Comparison of ENCODE assay signal across 8 cellular contexts in the genomic region with DNA sequence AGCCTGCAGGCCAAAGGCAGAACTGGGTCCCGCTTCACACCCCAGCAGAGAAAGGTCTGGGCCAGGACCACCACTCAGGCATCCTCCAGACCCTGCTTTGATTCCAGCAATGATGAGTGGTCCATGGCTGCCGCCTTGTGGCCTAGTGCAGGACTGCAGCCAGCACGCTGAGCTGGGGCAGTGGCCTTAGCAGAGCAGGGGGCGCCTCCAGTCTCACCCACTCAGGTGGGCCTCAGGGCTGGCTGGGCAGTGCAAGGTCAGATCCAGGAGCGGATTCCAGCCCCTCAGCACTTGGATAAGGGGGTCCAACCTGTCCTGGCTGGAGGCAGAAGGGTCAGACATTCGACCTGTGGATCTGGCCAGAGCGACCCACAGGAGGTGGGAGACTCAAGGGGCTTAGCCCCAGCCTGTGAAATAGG. TPM values are rescaled to one million over a fixed set of nuclear protein-coding genes. Genes with fewer than 3 reads are reported as not detected.
A peak's percentile ranks its signal among the peaks of the same experiment; 100 is the strongest.
DNase-seq lines count a peak whose midpoint lies in the region; ATAC-seq, FAIRE-seq and TF ChIP-seq lines count a peak whose summit lies in the region.

No MANE protein-coding gene starts in this region.

- no peak overlapping the region for H2AFZ ChIP-seq in HepG2 (ENCODE audit: low read length)

- H3K27ac ChIP-seq in caudate nucleus (ENCODE audit: low read depth, low read length) (no peak overlapping the region), HepG2 (ENCODE audit: extremely low read length, insufficient read depth, low read length) (no peak overlapping the region)

- CTCF ChIA-PET in HepG2 (lab: Yijun Ruan, JAX; ENCODE audit: low intra/inter-chr PET ratio, low total read pairs): interaction anchor here (0.6 to 1.3 kb wide), 4 partner anchors 85 to 165 kb away, joined by 3 to 6 read pairs (median 3); no protein-coding TSS in a partner anchor

- H3K27me3 ChIP-seq in HepG2 (ENCODE audit: control insufficient read depth in 1 of 2, insufficient read depth in 2 of 2, low read length in 2 of 2): no peaks in the 10 kb centered on the region

- no peak for TF ChIP-seq RAD21 in HepG2 (CRISPR knock-in tag; IDR thresholded peaks at IDR 0.05)

- H3K36me3 ChIP-seq in HepG2 (replicated peaks in 1 of 2; ENCODE audit: control insufficient read depth in 1 of 2, insufficient read depth in 2 of 2, low read length in 2 of 2): peaks cover 10 to 29% of the 10 kb centered on the region in 2 experiments; a peak in 4 of 5 replicates

- H3K9ac ChIP-seq in HepG2 (ENCODE audit: insufficient read depth, low read depth, low read length): no peak overlapping the region

- TF ChIP-seq CTCF in HepG2 (CRISPR knock-in tag; IDR thresholded peaks at IDR 0.05): peak; percentile 92

- no peaks in the 10 kb centered on the region for H3K9me3 ChIP-seq in HepG2 (ENCODE audit: low read length)

- no peak for TF ChIP-seq EP300 in HepG2 (IDR thresholded peaks at IDR 0.05; ENCODE audit: low read depth in 2 of 2, low read length in 2 of 2)
- TF ChIP-seq EP300 in HepG2 (CRISPR knock-in tag; IDR thresholded peaks at IDR 0.05; ENCODE audit: borderline replicate concordance): no peak

- H3K4me1 ChIP-seq in HepG2 (ENCODE audit: insufficient read depth, low read length): no peaks in the 10 kb centered on the region

- DNase-seq in NCI-H1417 (lab: John Stamatoyannopoulos, UW): peak; percentile 38 to 74 (median 54)
- DNase-seq in NCI-H1417 treated with DMSO at 0.1 percent for 48 hours (lab: John Stamatoyannopoulos, UW): no peak
- peak; percentile 5 for DNase-seq in MV-4-11 (lab: John Stamatoyannopoulos, UW)
- peak in 49 of 61 donors; percentile 3 to 67 (median 35) for DNase-seq in caudate nucleus (lab: John Stamatoyannopoulos, UW)
- peak; percentile 33 for DNase-seq in HepG2 (ENCODE audit: low spot score)
- peak; percentile 38 to 43 (median 39) for DNase-seq in stimulated activated CD4-positive, alpha-beta T cell treated with anti-CD3 and anti-CD28 coated beads, TNF-alpha, amount 100 ng/mL, for 4 hours (ENCODE audit: low read depth in 3 of 3)

- H3K4me2 ChIP-seq in HepG2 (ENCODE audit: low read depth, low read length): no peak overlapping the region

- H3K4me3 ChIP-seq in HepG2 (replicated peaks in 1 of 3; ENCODE audit: insufficient read depth in 1 of 3, low read depth in 2 of 3, low read length in 3 of 3): no peak overlapping the region

- no peaks in the 10 kb centered on the region for H3K79me2 ChIP-seq in HepG2 (ENCODE audit: insufficient read depth, low read length)

- intact Hi-C loops in HepG2 (cut with micrococcal nuclease; ENCODE audit: unreplicated experiment): loop anchor here (1.0 kb wide), 1 partner anchor 98 kb away; no protein-coding TSS in a partner anchor

- BruUV-seq in HepG2 (replicated peaks; lab: Mats Ljungman, UMichigan): no TSS peak

- in situ Hi-C loops in HepG2 (cut with HindIII; ENCODE audit: extremely low pct_ligation_motif_present, low pct_unique_long_range_greater_than_20kb): no loop called here

- 50% methylated on average over 1 of the region's 7 CpGs for WGBS in HepG2 (ENCODE audit: low lambda C conversion rate)

- peak; percentile 23 for FAIRE-seq in HepG2 (lab: Jason Lieb, UNC)

- H4K20me1 ChIP-seq in HepG2 (ENCODE audit: insufficient read depth, low read length): peaks cover 22% of the 10 kb centered on the region; the same call in 1 of the 2 replicates

- POLR2A ChIA-PET in HepG2 (lab: Yijun Ruan, JAX): no interaction called here

- 0 out of 4 replicates have a peak, but pooled peaks of 1 of the 2 experiments have one; percentile 19 for TF ChIP-seq POLR2A in HepG2 (IDR thresholded peaks at IDR 0.05; ENCODE audit: insufficient read depth in 1 of 2, low read depth in 2 of 2, low read length in 2 of 2)

- peak; percentile 62 to 69 for ATAC-seq in activated CD4-positive, CD25-positive, alpha-beta regulatory T cell treated with anti-CD3 and anti-CD28 coated beads, Interleukin-2, amount 50 U/mL, for 24 hours
- ATAC-seq in HepG2 (peak; percentile 81), HG03139 (IDR thresholded peaks at IDR 0.05; ENCODE audit: unreplicated experiment) (no peak)

TF ChIP-seq in HepG2, 621 proteins besides CTCF, POLR2A, EP300 and RAD21 (continues in another document):
- TF ChIP-seq RFX3 (CRISPR knock-in tag; IDR thresholded peaks at IDR 0.05) (no peak), BRD4 (CRISPR knock-in tag; IDR thresholded peaks at IDR 0.05) (0 out of 2 replicates have a peak, but pooled peaks have one; percentile 10), MEF2D (CRISPR knock-in tag; IDR thresholded peaks at IDR 0.05) (0 out of 2 replicates have a peak, but pooled peaks have one; percentile 35), REPIN1 (CRISPR knock-in tag; IDR thresholded peaks at IDR 0.05; ENCODE audit: borderline replicate concordance, low read depth) (no peak), ZNF446 (CRISPR knock-in tag; IDR thresholded peaks at IDR 0.05) (no peak), SMC3 (IDR thresholded peaks at IDR 0.05; ENCODE audit: low read length) (0 out of 2 replicates have a peak, but pooled peaks have one; percentile 12), AGO2 (optimal IDR thresholded peaks at IDR 0.05; ENCODE audit: low read depth, low read length) (peak; percentile 81), STAG1 (CRISPR knock-in tag; IDR thresholded peaks at IDR 0.05) (peak; percentile 80), EZH2 (conservative IDR thresholded peaks at IDR 0.05; ENCODE audit: low read depth, low read length) (no peak)
- TF ChIP-seq, protein P1, sequence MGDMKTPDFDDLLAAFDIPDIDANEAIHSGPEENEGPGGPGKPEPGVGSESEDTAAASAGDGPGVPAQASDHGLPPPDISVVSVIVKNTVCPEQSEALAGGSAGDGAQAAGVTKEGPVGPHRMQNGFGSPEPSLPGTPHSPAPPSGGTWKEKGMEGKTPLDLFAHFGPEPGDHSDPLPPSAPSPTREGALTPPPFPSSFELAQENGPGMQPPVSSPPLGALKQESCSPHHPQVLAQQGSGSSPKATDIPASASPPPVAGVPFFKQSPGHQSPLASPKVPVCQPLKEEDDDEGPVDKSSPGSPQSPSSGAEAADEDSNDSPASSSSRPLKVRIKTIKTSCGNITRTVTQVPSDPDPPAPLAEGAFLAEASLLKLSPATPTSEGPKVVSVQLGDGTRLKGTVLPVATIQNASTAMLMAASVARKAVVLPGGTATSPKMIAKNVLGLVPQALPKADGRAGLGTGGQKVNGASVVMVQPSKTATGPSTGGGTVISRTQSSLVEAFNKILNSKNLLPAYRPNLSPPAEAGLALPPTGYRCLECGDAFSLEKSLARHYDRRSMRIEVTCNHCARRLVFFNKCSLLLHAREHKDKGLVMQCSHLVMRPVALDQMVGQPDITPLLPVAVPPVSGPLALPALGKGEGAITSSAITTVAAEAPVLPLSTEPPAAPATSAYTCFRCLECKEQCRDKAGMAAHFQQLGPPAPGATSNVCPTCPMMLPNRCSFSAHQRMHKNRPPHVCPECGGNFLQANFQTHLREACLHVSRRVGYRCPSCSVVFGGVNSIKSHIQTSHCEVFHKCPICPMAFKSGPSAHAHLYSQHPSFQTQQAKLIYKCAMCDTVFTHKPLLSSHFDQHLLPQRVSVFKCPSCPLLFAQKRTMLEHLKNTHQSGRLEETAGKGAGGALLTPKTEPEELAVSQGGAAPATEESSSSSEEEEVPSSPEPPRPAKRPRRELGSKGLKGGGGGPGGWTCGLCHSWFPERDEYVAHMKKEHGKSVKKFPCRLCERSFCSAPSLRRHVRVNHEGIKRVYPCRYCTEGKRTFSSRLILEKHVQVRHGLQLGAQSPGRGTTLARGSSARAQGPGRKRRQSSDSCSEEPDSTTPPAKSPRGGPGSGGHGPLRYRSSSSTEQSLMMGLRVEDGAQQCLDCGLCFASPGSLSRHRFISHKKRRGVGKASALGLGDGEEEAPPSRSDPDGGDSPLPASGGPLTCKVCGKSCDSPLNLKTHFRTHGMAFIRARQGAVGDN (CRISPR knock-in tag; IDR thresholded peaks at IDR 0.05): peak; percentile 11; the same call in 1 of the 2 replicates
- TF ChIP-seq, protein P2, sequence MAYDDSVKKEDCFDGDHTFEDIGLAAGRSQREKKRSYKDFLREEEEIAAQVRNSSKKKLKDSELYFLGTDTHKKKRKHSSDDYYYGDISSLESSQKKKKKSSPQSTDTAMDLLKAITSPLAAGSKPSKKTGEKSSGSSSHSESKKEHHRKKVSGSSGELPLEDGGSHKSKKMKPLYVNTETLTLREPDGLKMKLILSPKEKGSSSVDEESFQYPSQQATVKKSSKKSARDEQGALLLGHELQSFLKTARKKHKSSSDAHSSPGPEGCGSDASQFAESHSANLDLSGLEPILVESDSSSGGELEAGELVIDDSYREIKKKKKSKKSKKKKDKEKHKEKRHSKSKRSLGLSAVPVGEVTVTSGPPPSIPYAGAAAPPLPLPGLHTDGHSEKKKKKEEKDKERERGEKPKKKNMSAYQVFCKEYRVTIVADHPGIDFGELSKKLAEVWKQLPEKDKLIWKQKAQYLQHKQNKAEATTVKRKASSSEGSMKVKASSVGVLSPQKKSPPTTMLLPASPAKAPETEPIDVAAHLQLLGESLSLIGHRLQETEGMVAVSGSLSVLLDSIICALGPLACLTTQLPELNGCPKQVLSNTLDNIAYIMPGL (CRISPR knock-in tag; IDR thresholded peaks at IDR 0.05; ENCODE audit: borderline replicate concordance in 1 of 2, low read depth in 1 of 2): peak in 1 of 2 experiments; percentile 13; a peak in 1 of 4 replicates

RNA-seq across cellular contexts. Expression of gene PDE2A, which starts 9.6 kb away (rescaled TPM):
- total RNA-seq in HepG2 (2016; rRNA removed; fragmentation: Illumina TruSeq; extraction: Trizol): not detected in 2 replicates
- not detected in 2 replicates for total RNA-seq in HepG2 (2016; cell fraction: cytosol; rRNA removed; fragmentation: Illumina TruSeq; extraction: Trizol; ENCODE audit: low read depth)
- total RNA-seq in HepG2 (2016; cell fraction: insoluble cytoplasmic fraction; rRNA removed; fragmentation: Illumina TruSeq; extraction: Trizol): 0.19 TPM in 1 of 2 replicates, not detected in the other
- total RNA-seq in HepG2 (2016; cell fraction: membrane; rRNA removed; fragmentation: Illumina TruSeq; extraction: Trizol): not detected in 2 replicates
- 0.81 TPM in 1 of 2 replicates, not detected in the other for total RNA-seq in HepG2 (2016; cell fraction: nucleus; rRNA removed; fragmentation: Illumina TruSeq; extraction: Trizol)
- polyA plus RNA-seq in HepG2 (2011; rRNA removed): 2.8 and 3.1 TPM in 2 replicates
- polyA plus RNA-seq in HepG2 (2011; cell fraction: cytosol; rRNA removed): 0.74 and 0.82 TPM in 2 replicates
- 12.4 and 12.9 TPM in 2 replicates for polyA plus RNA-seq in HepG2 (2011; cell fraction: nucleus; rRNA removed)
- polyA plus RNA-seq in HepG2 (2012): 1.1 and 1.3 TPM in 2 replicates
- not detected in 2 replicates for polyA plus RNA-seq in HepG2 (2016; cell fraction: cytosol; fragmentation: Illumina TruSeq; extraction: Trizol; ENCODE audit: low read depth)
- polyA plus RNA-seq in HepG2 (2016; cell fraction: insoluble cytoplasmic fraction; fragmentation: Illumina TruSeq; extraction: Trizol; ENCODE audit: low read depth): not detected in 2 replicates
- polyA plus RNA-seq in HepG2 (2016; cell fraction: membrane; fragmentation: Illumina TruSeq; extraction: Trizol; ENCODE audit: low read depth): not detected in 2 replicates
- not detected in 2 replicates for polyA plus RNA-seq in HepG2 (2016; cell fraction: nucleus; fragmentation: Illumina TruSeq; extraction: Trizol; ENCODE audit: insufficient read depth, low read depth)
- polyA minus RNA-seq in HepG2 (2011; rRNA and poly(A)+ RNA removed; ENCODE audit: low replicate concordance): 1.6 and 410 TPM in 2 replicates
- 0.62 and 1.1 TPM in 2 replicates for polyA minus RNA-seq in HepG2 (2011; cell fraction: cytosol; rRNA and poly(A)+ RNA removed)
- 2.2 and 3.6 TPM in 2 replicates for polyA minus RNA-seq in HepG2 (2011; cell fraction: nucleus; rRNA and poly(A)+ RNA removed)
